In the genomic region with DNA sequence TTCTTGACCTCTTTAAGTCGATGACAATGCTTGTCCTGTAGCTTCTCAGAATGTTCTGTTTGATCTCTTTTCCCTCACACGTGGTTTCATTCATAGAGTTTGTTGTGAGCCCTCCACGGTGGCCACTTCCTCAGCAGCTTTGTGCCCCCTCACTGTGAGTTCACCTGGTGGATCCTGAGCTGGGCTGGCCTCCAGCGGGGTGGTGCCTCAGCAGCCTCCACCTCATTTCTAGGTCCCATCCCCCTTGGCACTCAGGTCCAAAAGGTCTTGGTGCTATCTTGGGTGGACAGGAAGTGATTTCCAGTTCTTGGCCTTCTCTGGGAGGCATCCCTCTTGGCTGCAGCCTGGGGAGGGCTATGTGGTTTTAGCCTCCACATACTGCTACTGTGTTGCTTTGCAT, we compare ENCODE assay signal across 27 cellular contexts.
"Had no signal": no experiment of that assay in that cellular context is flagged by ENCODE, and none has a peak within 500 bp of the region (broad histone marks: within the 10 kb centered on the region; RNA-seq: fewer than 3 reads in every experiment).

No MANE protein-coding gene starts in this region.

- H3K27me3 Mint-ChIP-seq: activated CD4-positive, alpha-beta T cell treated with anti-CD3 and anti-CD28 coated beads, Interleukin-2, amount 10 ng/mL, durations not matched to agents 24 days and 14 days; dendritic cell treated with granulocyte-macrophage colony-stimulating factor and Interleukin-4, amounts not matched to agents 40 ng/mL and 50 ng/mL, for 4 days had no signal

- H3K27ac ChIP-seq: brain microvascular endothelial cell, coronary artery, dorsolateral prefrontal cortex, foreskin keratinocyte, gastrocnemius medialis had no signal

- H3K27me3 ChIP-seq: brain microvascular endothelial cell, dorsolateral prefrontal cortex, foreskin keratinocyte, gastrocnemius medialis had no signal

- DNase-seq: activated CD4-positive, alpha-beta memory T cell treated with anti-CD3 and anti-CD28 coated beads, Interleukin-2, amount 10 ng/mL, durations not matched to agents 7 days and 5 days; activated CD4-positive, alpha-beta T cell treated with anti-CD3 and anti-CD28 coated beads for 36 hours; activated CD4-positive, alpha-beta T cell treated with anti-CD3 and anti-CD28 coated beads, Interleukin-2, amount 10 ng/mL, durations not matched to agents 24 days and 14 days; activated CD4-positive, alpha-beta T cell treated with anti-CD3 and anti-CD28 coated beads, Interleukin-2, amount 50 U/mL, for 4 hours; activated CD4-positive, CD25-positive, alpha-beta regulatory T cell; activated CD4-positive, CD25-positive, alpha-beta regulatory T cell treated with anti-CD3 and anti-CD28 coated beads, Interleukin-2, amount 50 U/mL, for 72 hours; activated effector memory CD4-positive, alpha-beta T cell treated with Interleukin-2 at 50 U/mL for 16 hours; activated gamma-delta T cell treated with Interleukin-2 at 50 U/mL for 16 hours; activated naive CD4-positive, alpha-beta T cell treated with anti-CD3 and anti-CD28 coated beads, Interleukin-2, amount 50 U/mL, for 16 hours; activated naive CD4-positive, alpha-beta T cell treated with Interleukin-2 at 50 U/mL for 16 hours; activated T-cell treated with anti-CD3 and anti-CD28 coated beads, Interleukin-2, amount 50 U/mL, for 4 hours; amniotic stem cell; anterior cingulate cortex; brain microvascular endothelial cell; dorsolateral prefrontal cortex; effector memory CD4-positive, alpha-beta T cell; endodermal cell; foreskin keratinocyte; gastrocnemius medialis; T-helper 2 cell had no signal

- H3K36me3 Mint-ChIP-seq: activated naive CD8-positive, alpha-beta T cell had no signal

- H3K4me1 ChIP-seq: foreskin keratinocyte had no signal

- H3K4me3 Mint-ChIP-seq: activated CD4-positive, alpha-beta memory T cell treated with anti-CD3 and anti-CD28 coated beads, Interleukin-2, amount 10 ng/mL, durations not matched to agents 7 days and 5 days; activated CD4-positive, alpha-beta T cell treated with anti-CD3 and anti-CD28 coated beads for 36 hours; activated CD4-positive, alpha-beta T cell treated with anti-CD3 and anti-CD28 coated beads, Interleukin-2, amount 10 ng/mL, durations not matched to agents 24 days and 14 days; activated naive CD8-positive, alpha-beta T cell; activated T-cell treated with anti-CD3 and anti-CD28 coated beads, Interleukin-2, amount 50 U/mL, for 4 hours; activated T-helper 17 cell treated with anti-CD3 and anti-CD28 coated beads, Interleukin-2, amount 50 U/mL, for 72 hours; central memory CD8-positive, alpha-beta T cell; dendritic cell treated with granulocyte-macrophage colony-stimulating factor and Interleukin-4, amounts not matched to agents 40 ng/mL and 50 ng/mL, for 4 days; endodermal cell had no signal

- H3K9me3 ChIP-seq: gastrocnemius medialis had no signal

- H3K4me1 Mint-ChIP-seq: activated CD4-positive, alpha-beta memory T cell treated with anti-CD3 and anti-CD28 coated beads, Interleukin-2, amount 10 ng/mL, durations not matched to agents 7 days and 5 days; activated CD4-positive, alpha-beta T cell treated with anti-CD3 and anti-CD28 coated beads for 36 hours; activated CD4-positive, alpha-beta T cell treated with anti-CD3 and anti-CD28 coated beads, Interleukin-2, amount 10 ng/mL, durations not matched to agents 24 days and 14 days; activated T-helper 17 cell treated with anti-CD3 and anti-CD28 coated beads, Interleukin-2, amount 50 U/mL, for 72 hours; central memory CD8-positive, alpha-beta T cell; endodermal cell had no signal

- FAIRE-seq: astrocyte, bronchial epithelial cell had no signal

- H3K4me3 ChIP-seq: coronary artery, dorsolateral prefrontal cortex, gastrocnemius medialis had no signal

- H3K27ac Mint-ChIP-seq: activated CD4-positive, alpha-beta memory T cell treated with anti-CD3 and anti-CD28 coated beads, Interleukin-2, amount 10 ng/mL, durations not matched to agents 7 days and 5 days; activated CD4-positive, alpha-beta T cell treated with anti-CD3 and anti-CD28 coated beads for 36 hours; activated CD4-positive, alpha-beta T cell treated with anti-CD3 and anti-CD28 coated beads, Interleukin-2, amount 10 ng/mL, durations not matched to agents 24 days and 14 days; activated naive CD8-positive, alpha-beta T cell; activated T-helper 17 cell treated with anti-CD3 and anti-CD28 coated beads, Interleukin-2, amount 50 U/mL, for 72 hours; dendritic cell treated with granulocyte-macrophage colony-stimulating factor and Interleukin-4, amounts not matched to agents 40 ng/mL and 50 ng/mL, for 4 days; endodermal cell had no signal

- H3K36me3 ChIP-seq: brain microvascular endothelial cell, gastrocnemius medialis had no signal

- H3K9me3 Mint-ChIP-seq: activated CD4-positive, alpha-beta memory T cell treated with anti-CD3 and anti-CD28 coated beads, Interleukin-2, amount 10 ng/mL, durations not matched to agents 7 days and 5 days; activated CD4-positive, alpha-beta T cell treated with anti-CD3 and anti-CD28 coated beads, Interleukin-2, amount 10 ng/mL, durations not matched to agents 24 days and 14 days; activated T-cell treated with anti-CD3 and anti-CD28 coated beads, Interleukin-2, amount 50 U/mL, for 4 hours; activated T-helper 17 cell treated with anti-CD3 and anti-CD28 coated beads, Interleukin-2, amount 50 U/mL, for 72 hours; central memory CD8-positive, alpha-beta T cell; dendritic cell treated with granulocyte-macrophage colony-stimulating factor and Interleukin-4, amounts not matched to agents 40 ng/mL and 50 ng/mL, for 4 days; endodermal cell had no signal
